Comparison of ENCODE assay signal across 19 cellular contexts in the genomic region with DNA sequence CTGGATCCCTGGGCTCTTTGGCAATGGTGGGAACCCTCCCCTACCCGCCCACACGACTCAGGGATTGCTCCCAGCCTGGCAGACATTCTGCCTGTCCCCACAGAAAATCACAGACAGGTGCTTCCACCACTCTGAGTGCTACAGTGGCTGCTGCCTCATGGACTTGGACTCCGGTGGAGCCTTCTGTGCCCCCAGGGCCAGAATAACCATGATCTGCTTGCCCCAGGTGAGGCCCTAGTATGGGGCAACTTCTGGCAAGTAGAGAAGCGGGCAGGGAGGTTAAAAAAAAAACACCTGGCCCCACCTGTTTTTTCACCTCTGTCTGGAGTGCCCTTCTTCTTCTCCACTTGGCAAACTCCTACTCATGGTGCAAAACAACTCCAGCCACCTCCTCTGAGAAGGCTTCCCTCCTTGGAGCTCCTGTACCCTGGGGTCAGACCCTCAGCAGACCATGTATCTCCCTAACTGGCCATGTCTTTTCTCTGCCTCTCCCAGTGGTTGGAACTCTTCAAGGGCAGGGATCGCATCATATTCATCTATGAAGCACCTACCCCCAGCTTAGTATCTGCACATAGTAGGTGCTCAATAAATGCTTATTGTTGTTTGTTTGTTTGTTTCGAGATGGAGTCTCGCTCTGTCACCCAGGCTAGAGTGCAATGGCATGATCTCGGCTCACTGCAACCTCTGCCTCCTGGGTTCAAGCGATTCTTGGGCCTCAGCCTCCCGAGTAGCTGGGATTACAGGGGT. TPM values are rescaled to one million over a fixed set of nuclear protein-coding genes. Genes with fewer than 3 reads are reported as not detected.
A peak's percentile ranks its signal among the peaks of the same experiment; 100 is the strongest.
DNase-seq lines count a peak whose midpoint lies in the region; ATAC-seq and TF ChIP-seq lines count a peak whose summit lies in the region.
"Had no signal": no experiment of that assay in that cellular context is flagged by ENCODE, and none has a peak within 500 bp of the region (broad histone marks: within the 10 kb centered on the region; RNA-seq: fewer than 3 reads in every experiment).

No MANE protein-coding gene starts in this region.

- H3K4me1 Mint-ChIP-seq in T-helper 2 cell treated with Interferon-gamma antibody and Interleukin-4, amounts not matched to agents 5 μg/mL and 100 μg/mL, for 36 hours (ENCODE audit: low read depth) = peaks cover 6% of the 10 kb centered on the region
- peaks cover 7% of the 10 kb centered on the region for H3K4me1 Mint-ChIP-seq in chondrocyte (ENCODE audit: low read depth)
- peaks cover 4% of the 10 kb centered on the region for H3K4me1 Mint-ChIP-seq in osteocyte (ENCODE audit: unreplicated experiment)

- no peaks in the 10 kb centered on the region for H3K9me3 Mint-ChIP-seq in T-helper 2 cell treated with Interferon-gamma antibody and Interleukin-4, amounts not matched to agents 5 μg/mL and 100 μg/mL, for 36 hours
- H3K9me3 Mint-ChIP-seq in chondrocyte (ENCODE audit: low read depth) (no peaks in the 10 kb centered on the region), osteocyte (ENCODE audit: unreplicated experiment) (no peaks in the 10 kb centered on the region)

- H3K27me3 Mint-ChIP-seq in T-helper 2 cell treated with Interferon-gamma antibody and Interleukin-4, amounts not matched to agents 5 μg/mL and 100 μg/mL, for 36 hours (ENCODE audit: low read depth) = peaks cover 35% of the 10 kb centered on the region
- peaks cover 16% of the 10 kb centered on the region for H3K27me3 Mint-ChIP-seq in chondrocyte (ENCODE audit: low read depth)
- H3K27me3 Mint-ChIP-seq in osteocyte (ENCODE audit: unreplicated experiment) = peaks cover 25% of the 10 kb centered on the region

- H3K27ac Mint-ChIP-seq in T-helper 2 cell treated with Interferon-gamma antibody and Interleukin-4, amounts not matched to agents 5 μg/mL and 100 μg/mL, for 36 hours = no peak overlapping the region
- H3K27ac Mint-ChIP-seq in chondrocyte (ENCODE audit: unreplicated experiment) (no peak overlapping the region), osteocyte (ENCODE audit: unreplicated experiment) (no peak overlapping the region)

- peak overlapping the region; percentile 62 for H3K4me3 Mint-ChIP-seq in T-helper 2 cell treated with Interferon-gamma antibody and Interleukin-4, amounts not matched to agents 5 μg/mL and 100 μg/mL, for 36 hours
- H3K4me3 Mint-ChIP-seq in chondrocyte (ENCODE audit: unreplicated experiment) = peak overlapping the region; percentile 57
- peak overlapping the region; percentile 52 for H3K4me3 Mint-ChIP-seq in osteocyte (ENCODE audit: unreplicated experiment)

- TF ChIP-seq CTCF in GM20000 (IDR thresholded peaks at IDR 0.05; ENCODE audit: extremely low read depth, missing control alignments) (no peak), chondrocyte (IDR thresholded peaks at IDR 0.05) (no peak), osteocyte (IDR thresholded peaks at IDR 0.05) (no peak)

- H3K36me3 Mint-ChIP-seq in T-helper 2 cell treated with Interferon-gamma antibody and Interleukin-4, amounts not matched to agents 5 μg/mL and 100 μg/mL, for 36 hours (ENCODE audit: low read depth) = no peaks in the 10 kb centered on the region
- H3K36me3 Mint-ChIP-seq in chondrocyte (ENCODE audit: low read depth) (no peaks in the 10 kb centered on the region), osteocyte (ENCODE audit: unreplicated experiment) (no peaks in the 10 kb centered on the region)

- no peak for DNase-seq in T-helper 2 cell treated with Interferon-gamma antibody and Interleukin-4, amounts not matched to agents 5 μg/mL and 100 μg/mL, for 36 hours (ENCODE audit: low spot score)
- DNase-seq in T-helper 2 cell (no peak), GM20000 (ENCODE audit: low spot score) (peak; percentile 7), chondrocyte (ENCODE audit: low spot score) (peak; percentile 42), osteocyte (ENCODE audit: extremely low spot score, unreplicated experiment) (no peak), DMS 273 treated with DMSO at 0.1 percent for 48 hours (lab: John Stamatoyannopoulos, UW) (no peak)
- DNase-seq: activated CD8-positive, alpha-beta memory T cell treated with anti-CD3 and anti-CD28 coated beads, Interleukin-2, amount 50 U/mL, for 48 hours; caudate nucleus; lower lobe of right lung; NCI-H187 treated with DMSO at 0.1 percent for 48 hours; NCI-H524 treated with DMSO at 0.1 percent for 48 hours; nucleus accumbens; stimulated activated CD4-positive, alpha-beta T cell treated with anti-CD3 and anti-CD28 coated beads, Interleukin-2, amount 100 ng/mL, for 24 hours had no signal

- ATAC-seq in HG02759 (IDR thresholded peaks at IDR 0.05; ENCODE audit: unreplicated experiment) = no peak
- ATAC-seq in HG02852 (IDR thresholded peaks at IDR 0.05; ENCODE audit: unreplicated experiment) = no peak
- ATAC-seq: sciatic nerve had no signal

RNA-seq across cellular contexts. Expression of gene CLPSL2, which starts 1.1 kb away (rescaled TPM):
- total RNA-seq in chondrocyte (not detected in 3 replicates), osteocyte (not detected in 2 replicates)
- total RNA-seq: G401, lower lobe of right lung, sciatic nerve, thyroid gland had no signal

RNA-seq across cellular contexts. Expression of gene CLPSL1, which starts 3.3 kb away (rescaled TPM):
- total RNA-seq in chondrocyte = not detected in 3 replicates
- not detected in 2 replicates for total RNA-seq in osteocyte
- total RNA-seq: G401, GM12878, lower lobe of right lung, sciatic nerve, thyroid gland had no signal

RNA-seq across cellular contexts. Expression of gene CLPS, which starts 19.6 kb away (rescaled TPM):
- total RNA-seq in chondrocyte = not detected in 3 replicates
- total RNA-seq in osteocyte = not detected in 2 replicates
- total RNA-seq: G401, lower lobe of right lung, thyroid gland had no signal

RNA-seq across cellular contexts. Expression of gene LHFPL5, which starts 27.6 kb away (rescaled TPM):
- total RNA-seq in chondrocyte (not detected in 3 replicates), osteocyte (not detected in 2 replicates)
- total RNA-seq: G401, lower lobe of right lung, sciatic nerve, thyroid gland had no signal

RNA-seq across cellular contexts. Expression of gene ARMC12, which starts 40.7 kb away (rescaled TPM):
- total RNA-seq in chondrocyte = 1.8 to 1.9 TPM (median 1.8 TPM) in 3 replicates
- total RNA-seq in osteocyte = 1.3 and 2.5 TPM in 2 replicates
- total RNA-seq: G401, lower lobe of right lung had no signal

Comparison
In these comparisons a context has a peak if more than half of its experiments do, and no peak if none do; other contexts are left out.
1. DNase-seq: peak in GM20000 (single experiment) and chondrocyte (single experiment); none in T-helper 2 cell treated with Interferon-gamma antibody and Interleukin-4, amounts not matched to agents 5 μg/mL and 100 μg/mL, for 36 hours (single experiment), T-helper 2 cell (0 of 5), osteocyte (single experiment) and DMS 273 treated with DMSO at 0.1 percent for 48 hours (single experiment).
2. Peak in every context shown above with its lines, with median percentiles within 50 percentile points of each other: H3K4me3 Mint-ChIP-seq.